ENCODE assay signal across 1 cellular context in the genomic region with DNA sequence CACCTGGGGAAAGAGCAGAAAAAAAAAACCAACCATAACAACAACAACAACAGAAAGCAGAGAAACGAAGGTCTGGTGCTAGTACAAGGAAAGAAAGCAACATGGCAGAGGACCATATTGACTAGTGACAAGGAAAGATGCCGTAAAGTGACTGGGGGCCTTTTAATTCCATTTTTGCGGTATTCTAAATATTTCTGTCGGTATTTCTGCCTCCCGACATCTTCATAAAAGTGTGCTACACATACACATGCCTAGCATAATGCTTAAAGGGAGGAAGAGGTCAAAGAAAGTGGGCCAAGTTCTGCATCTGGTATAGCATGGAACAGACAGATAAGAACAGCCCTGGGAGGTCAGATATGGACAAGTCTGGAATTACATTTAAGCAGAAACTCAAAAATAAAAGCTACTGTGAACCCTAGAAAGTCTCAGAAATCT.
A peak's percentile ranks its signal among the peaks of the same experiment; 100 is the strongest.
TF ChIP-seq lines count a peak whose summit lies in the region.

No MANE protein-coding gene starts in this region.

TF ChIP-seq in K562, 482 proteins besides CTCF, POLR2A, EP300 and RAD21 (continued from another document and continues in another):
- TF ChIP-seq, protein P1, sequence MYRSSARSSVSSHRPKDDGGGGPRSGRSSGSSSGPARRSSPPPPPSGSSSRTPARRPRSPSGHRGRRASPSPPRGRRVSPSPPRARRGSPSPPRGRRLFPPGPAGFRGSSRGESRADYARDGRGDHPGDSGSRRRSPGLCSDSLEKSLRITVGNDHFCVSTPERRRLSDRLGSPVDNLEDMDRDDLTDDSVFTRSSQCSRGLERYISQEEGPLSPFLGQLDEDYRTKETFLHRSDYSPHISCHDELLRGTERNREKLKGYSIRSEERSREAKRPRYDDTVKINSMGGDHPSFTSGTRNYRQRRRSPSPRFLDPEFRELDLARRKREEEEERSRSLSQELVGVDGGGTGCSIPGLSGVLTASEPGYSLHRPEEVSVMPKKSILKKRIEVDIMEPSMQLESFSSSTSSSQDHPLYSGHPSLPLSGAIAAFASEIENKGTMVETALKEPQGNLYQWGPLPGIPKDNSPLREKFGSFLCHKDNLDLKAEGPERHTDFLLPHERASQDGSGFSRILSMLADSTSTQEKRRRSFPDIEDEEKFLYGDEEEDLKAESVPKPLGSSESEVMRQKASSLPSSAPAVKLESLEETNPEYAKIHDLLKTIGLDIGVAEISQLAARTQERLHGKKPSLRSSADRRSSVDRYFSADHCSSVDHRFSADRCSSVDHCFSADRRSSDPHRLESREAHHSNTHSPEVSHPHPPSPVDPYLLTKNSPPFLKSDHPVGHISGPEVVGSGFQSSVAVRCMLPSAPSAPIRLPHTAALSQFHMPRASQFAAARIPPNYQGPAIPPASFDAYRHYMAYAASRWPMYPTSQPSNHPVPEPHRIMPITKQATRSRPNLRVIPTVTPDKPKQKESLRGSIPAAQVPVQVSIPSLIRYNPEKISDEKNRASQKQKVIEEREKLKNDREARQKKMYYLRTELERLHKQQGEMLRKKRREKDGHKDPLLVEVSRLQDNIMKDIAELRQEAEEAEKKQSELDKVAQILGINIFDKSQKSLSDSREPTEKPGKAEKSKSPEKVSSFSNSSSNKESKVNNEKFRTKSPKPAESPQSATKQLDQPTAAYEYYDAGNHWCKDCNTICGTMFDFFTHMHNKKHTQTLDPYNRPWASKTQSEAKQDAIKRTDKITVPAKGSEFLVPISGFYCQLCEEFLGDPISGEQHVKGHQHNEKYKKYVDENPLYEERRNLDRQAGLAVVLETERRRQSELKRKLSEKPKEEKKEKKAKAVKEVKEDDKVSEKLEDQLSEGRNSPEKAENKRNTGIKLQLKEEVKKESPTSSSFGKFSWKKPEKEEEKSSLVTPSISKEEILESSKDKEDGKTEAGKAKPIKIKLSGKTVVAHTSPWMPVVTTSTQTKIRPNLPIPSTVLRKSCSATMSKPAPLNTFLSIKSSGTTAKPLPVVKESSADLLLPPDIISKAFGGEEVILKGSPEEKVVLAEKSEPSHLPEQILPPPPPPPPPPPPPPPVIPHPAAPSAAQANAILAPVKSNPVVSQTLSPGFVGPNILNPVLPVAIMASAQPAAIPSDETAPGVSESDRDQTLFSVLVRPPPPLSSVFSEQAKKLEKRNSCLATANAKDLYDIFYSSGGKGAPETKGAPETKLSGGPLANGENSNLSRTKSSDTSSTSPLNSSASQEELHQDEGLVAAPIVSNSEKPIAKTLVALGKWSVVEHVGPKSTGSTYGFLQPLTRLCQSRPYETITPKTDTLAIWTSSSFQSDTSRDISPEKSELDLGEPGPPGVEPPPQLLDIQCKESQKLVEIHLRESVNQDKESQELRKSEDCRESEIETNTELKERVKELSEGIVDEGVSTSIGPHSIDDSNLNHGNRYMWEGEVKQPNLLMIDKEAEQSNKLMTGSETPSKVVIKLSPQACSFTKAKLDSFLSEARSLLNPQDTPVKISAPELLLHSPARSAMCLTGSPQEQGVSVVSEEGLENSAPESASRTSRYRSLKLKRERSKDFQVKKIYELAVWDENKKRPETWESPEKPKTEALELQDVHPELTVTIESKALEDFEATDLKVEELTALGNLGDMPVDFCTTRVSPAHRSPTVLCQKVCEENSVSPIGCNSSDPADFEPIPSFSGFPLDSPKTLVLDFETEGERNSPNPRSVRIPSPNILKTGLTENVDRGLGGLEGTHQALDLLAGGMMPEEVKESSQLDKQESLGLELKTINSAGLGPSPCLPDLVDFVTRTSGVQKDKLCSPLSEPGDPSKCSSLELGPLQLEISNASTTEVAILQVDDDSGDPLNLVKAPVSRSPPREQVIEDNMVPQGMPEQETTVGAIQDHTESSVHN (IDR thresholded peaks at IDR 0.05; ENCODE audit: borderline replicate concordance in 1 of 2, low read depth in 1 of 2), result no peak
- TF ChIP-seq RFX5 (IDR thresholded peaks at IDR 0.05; ENCODE audit: low read depth, low read length) (no peak), SAFB2 (IDR thresholded peaks at IDR 0.05; ENCODE audit: borderline replicate concordance, low read depth, low read length, severe bottlenecking) (no peak), PHTF2 (CRISPR knock-in tag; IDR thresholded peaks at IDR 0.05) (no peak), ZNF551 (CRISPR knock-in tag; IDR thresholded peaks at IDR 0.05) (no peak), SPI1 (IDR thresholded peaks at IDR 0.05; ENCODE audit: borderline replicate concordance, low read depth, low read length) (peak; percentile 82), RBBP5 (IDR thresholded peaks at IDR 0.05; ENCODE audit: borderline replicate concordance, insufficient read depth, low read length, poor library complexity, severe bottlenecking) (peak; percentile 60)
- TF ChIP-seq, protein P2, sequence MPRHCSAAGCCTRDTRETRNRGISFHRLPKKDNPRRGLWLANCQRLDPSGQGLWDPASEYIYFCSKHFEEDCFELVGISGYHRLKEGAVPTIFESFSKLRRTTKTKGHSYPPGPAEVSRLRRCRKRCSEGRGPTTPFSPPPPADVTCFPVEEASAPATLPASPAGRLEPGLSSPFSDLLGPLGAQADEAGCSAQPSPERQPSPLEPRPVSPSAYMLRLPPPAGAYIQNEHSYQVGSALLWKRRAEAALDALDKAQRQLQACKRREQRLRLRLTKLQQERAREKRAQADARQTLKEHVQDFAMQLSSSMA (CRISPR knock-in tag; IDR thresholded peaks at IDR 0.05), result no peak
- TF ChIP-seq, protein P3, sequence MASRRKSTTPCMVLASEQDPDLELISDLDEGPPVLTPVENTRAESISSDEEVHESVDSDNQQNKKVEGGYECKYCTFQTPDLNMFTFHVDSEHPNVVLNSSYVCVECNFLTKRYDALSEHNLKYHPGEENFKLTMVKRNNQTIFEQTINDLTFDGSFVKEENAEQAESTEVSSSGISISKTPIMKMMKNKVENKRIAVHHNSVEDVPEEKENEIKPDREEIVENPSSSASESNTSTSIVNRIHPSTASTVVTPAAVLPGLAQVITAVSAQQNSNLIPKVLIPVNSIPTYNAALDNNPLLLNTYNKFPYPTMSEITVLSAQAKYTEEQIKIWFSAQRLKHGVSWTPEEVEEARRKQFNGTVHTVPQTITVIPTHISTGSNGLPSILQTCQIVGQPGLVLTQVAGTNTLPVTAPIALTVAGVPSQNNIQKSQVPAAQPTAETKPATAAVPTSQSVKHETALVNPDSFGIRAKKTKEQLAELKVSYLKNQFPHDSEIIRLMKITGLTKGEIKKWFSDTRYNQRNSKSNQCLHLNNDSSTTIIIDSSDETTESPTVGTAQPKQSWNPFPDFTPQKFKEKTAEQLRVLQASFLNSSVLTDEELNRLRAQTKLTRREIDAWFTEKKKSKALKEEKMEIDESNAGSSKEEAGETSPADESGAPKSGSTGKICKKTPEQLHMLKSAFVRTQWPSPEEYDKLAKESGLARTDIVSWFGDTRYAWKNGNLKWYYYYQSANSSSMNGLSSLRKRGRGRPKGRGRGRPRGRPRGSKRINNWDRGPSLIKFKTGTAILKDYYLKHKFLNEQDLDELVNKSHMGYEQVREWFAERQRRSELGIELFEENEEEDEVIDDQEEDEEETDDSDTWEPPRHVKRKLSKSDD (conservative IDR thresholded peaks at IDR 0.05; ENCODE audit: low read length), result no peak
- TF ChIP-seq, protein P4, sequence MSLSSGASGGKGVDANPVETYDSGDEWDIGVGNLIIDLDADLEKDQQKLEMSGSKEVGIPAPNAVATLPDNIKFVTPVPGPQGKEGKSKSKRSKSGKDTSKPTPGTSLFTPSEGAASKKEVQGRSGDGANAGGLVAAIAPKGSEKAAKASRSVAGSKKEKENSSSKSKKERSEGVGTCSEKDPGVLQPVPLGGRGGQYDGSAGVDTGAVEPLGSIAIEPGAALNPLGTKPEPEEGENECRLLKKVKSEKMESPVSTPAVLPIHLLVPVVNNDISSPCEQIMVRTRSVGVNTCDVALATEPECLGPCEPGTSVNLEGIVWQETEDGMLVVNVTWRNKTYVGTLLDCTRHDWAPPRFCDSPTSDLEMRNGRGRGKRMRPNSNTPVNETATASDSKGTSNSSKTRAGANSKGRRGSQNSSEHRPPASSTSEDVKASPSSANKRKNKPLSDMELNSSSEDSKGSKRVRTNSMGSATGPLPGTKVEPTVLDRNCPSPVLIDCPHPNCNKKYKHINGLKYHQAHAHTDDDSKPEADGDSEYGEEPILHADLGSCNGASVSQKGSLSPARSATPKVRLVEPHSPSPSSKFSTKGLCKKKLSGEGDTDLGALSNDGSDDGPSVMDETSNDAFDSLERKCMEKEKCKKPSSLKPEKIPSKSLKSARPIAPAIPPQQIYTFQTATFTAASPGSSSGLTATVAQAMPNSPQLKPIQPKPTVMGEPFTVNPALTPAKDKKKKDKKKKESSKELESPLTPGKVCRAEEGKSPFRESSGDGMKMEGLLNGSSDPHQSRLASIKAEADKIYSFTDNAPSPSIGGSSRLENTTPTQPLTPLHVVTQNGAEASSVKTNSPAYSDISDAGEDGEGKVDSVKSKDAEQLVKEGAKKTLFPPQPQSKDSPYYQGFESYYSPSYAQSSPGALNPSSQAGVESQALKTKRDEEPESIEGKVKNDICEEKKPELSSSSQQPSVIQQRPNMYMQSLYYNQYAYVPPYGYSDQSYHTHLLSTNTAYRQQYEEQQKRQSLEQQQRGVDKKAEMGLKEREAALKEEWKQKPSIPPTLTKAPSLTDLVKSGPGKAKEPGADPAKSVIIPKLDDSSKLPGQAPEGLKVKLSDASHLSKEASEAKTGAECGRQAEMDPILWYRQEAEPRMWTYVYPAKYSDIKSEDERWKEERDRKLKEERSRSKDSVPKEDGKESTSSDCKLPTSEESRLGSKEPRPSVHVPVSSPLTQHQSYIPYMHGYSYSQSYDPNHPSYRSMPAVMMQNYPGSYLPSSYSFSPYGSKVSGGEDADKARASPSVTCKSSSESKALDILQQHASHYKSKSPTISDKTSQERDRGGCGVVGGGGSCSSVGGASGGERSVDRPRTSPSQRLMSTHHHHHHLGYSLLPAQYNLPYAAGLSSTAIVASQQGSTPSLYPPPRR (CRISPR knock-in tag; IDR thresholded peaks at IDR 0.05; ENCODE audit: borderline replicate concordance), result no peak
- TF ChIP-seq, protein P5, sequence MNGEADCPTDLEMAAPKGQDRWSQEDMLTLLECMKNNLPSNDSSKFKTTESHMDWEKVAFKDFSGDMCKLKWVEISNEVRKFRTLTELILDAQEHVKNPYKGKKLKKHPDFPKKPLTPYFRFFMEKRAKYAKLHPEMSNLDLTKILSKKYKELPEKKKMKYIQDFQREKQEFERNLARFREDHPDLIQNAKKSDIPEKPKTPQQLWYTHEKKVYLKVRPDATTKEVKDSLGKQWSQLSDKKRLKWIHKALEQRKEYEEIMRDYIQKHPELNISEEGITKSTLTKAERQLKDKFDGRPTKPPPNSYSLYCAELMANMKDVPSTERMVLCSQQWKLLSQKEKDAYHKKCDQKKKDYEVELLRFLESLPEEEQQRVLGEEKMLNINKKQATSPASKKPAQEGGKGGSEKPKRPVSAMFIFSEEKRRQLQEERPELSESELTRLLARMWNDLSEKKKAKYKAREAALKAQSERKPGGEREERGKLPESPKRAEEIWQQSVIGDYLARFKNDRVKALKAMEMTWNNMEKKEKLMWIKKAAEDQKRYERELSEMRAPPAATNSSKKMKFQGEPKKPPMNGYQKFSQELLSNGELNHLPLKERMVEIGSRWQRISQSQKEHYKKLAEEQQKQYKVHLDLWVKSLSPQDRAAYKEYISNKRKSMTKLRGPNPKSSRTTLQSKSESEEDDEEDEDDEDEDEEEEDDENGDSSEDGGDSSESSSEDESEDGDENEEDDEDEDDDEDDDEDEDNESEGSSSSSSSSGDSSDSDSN (IDR thresholded peaks at IDR 0.05; ENCODE audit: borderline replicate concordance in 1 of 2, low read depth in 2 of 2, low read length in 2 of 2), result no peak
- TF ChIP-seq, protein P6, sequence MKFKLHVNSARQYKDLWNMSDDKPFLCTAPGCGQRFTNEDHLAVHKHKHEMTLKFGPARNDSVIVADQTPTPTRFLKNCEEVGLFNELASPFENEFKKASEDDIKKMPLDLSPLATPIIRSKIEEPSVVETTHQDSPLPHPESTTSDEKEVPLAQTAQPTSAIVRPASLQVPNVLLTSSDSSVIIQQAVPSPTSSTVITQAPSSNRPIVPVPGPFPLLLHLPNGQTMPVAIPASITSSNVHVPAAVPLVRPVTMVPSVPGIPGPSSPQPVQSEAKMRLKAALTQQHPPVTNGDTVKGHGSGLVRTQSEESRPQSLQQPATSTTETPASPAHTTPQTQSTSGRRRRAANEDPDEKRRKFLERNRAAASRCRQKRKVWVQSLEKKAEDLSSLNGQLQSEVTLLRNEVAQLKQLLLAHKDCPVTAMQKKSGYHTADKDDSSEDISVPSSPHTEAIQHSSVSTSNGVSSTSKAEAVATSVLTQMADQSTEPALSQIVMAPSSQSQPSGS (CRISPR knock-in tag; IDR thresholded peaks at IDR 0.05), result no peak
- TF ChIP-seq, protein P7, sequence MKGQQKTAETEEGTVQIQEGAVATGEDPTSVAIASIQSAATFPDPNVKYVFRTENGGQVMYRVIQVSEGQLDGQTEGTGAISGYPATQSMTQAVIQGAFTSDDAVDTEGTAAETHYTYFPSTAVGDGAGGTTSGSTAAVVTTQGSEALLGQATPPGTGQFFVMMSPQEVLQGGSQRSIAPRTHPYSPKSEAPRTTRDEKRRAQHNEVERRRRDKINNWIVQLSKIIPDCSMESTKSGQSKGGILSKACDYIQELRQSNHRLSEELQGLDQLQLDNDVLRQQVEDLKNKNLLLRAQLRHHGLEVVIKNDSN (CRISPR knock-in tag; IDR thresholded peaks at IDR 0.05), result no peak
